14 cellular contexts compared by ENCODE assay signal in the genomic region with DNA sequence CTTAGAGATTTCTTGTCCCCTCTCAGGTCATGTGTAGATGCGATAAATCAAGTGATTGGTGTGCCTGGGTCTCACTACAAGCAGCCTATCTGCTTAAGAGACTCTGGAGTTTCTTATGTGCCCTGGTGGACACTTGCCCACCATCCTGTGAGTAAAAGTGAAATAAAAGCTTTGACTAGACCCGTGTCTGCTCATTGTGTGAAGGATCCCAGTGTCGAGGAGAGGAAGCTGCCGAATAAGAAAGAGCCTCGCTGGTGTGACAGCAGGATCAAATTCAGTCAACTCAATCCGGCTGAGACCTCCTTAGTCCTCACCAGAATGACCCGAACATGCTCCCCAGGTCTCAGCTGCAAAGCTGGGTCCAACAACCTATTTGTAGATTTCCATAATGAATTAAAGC. TPM values are rescaled to one million over a fixed set of nuclear protein-coding genes. Genes with fewer than 3 reads are reported as not detected.
DNase-seq lines count a peak whose midpoint lies in the region; ATAC-seq and TF ChIP-seq lines count a peak whose summit lies in the region.
"Had no signal": no experiment of that assay in that cellular context is flagged by ENCODE, and none has a peak within 500 bp of the region (broad histone marks: within the 10 kb centered on the region; RNA-seq: fewer than 3 reads in every experiment).

No MANE protein-coding gene starts in this region.

- no peaks in the 10 kb centered on the region for H3K36me3 ChIP-seq in ascending aorta
- H3K36me3 ChIP-seq: right atrium auricular region had no signal

- peak overlapping the region; percentile 100 for H3K27ac Mint-ChIP-seq in activated naive CD4-positive, alpha-beta T cell treated with anti-CD3 and anti-CD28 coated beads for 36 hours
- H3K27ac Mint-ChIP-seq in activated T-cell treated with anti-CD3 and anti-CD28 coated beads, Interleukin-2, amount 50 U/mL, for 72 hours, result peak overlapping the region; percentile 99

- H3K4me1 ChIP-seq in ascending aorta, result no peaks in the 10 kb centered on the region
- H3K4me1 ChIP-seq: right atrium auricular region had no signal

- peaks cover 5% of the 10 kb centered on the region for H3K9me3 Mint-ChIP-seq in activated naive CD4-positive, alpha-beta T cell treated with anti-CD3 and anti-CD28 coated beads for 36 hours
- no peaks in the 10 kb centered on the region for H3K9me3 Mint-ChIP-seq in activated T-cell treated with anti-CD3 and anti-CD28 coated beads, Interleukin-2, amount 50 U/mL, for 72 hours

- H3K9me3 ChIP-seq in ascending aorta, result no peaks in the 10 kb centered on the region
- H3K9me3 ChIP-seq: right atrium auricular region had no signal

- intact Hi-C loops in activated naive CD4-positive, alpha-beta T cell treated with anti-CD3 and anti-CD28 coated beads for 36 hours (cut with micrococcal nuclease), result loop anchor here (1.0 to 5.0 kb wide), 12 partner anchors 15 to 896 kb away; partner anchors contain the start of genes CD2 and TTF2
- intact Hi-C loops in ascending aorta (cut with DNase I), result no loop called here

- H3K4me3 Mint-ChIP-seq in activated naive CD4-positive, alpha-beta T cell treated with anti-CD3 and anti-CD28 coated beads for 36 hours, result peak overlapping the region; percentile 100
- peak overlapping the region; percentile 98 to 99 for H3K4me3 Mint-ChIP-seq in activated T-cell treated with anti-CD3 and anti-CD28 coated beads, Interleukin-2, amount 50 U/mL, for 72 hours

- peaks cover 65% of the 10 kb centered on the region for H3K36me3 Mint-ChIP-seq in activated naive CD4-positive, alpha-beta T cell treated with anti-CD3 and anti-CD28 coated beads for 36 hours (ENCODE audit: low read depth)
- peaks cover 34 to 57% of the 10 kb centered on the region in 2 donors for H3K36me3 Mint-ChIP-seq in activated T-cell treated with anti-CD3 and anti-CD28 coated beads, Interleukin-2, amount 50 U/mL, for 72 hours (ENCODE audit: insufficient read depth in 2 of 2)

- no peaks in the 10 kb centered on the region for H3K27me3 Mint-ChIP-seq in activated naive CD4-positive, alpha-beta T cell treated with anti-CD3 and anti-CD28 coated beads for 36 hours (ENCODE audit: low read depth)
- H3K27me3 Mint-ChIP-seq in activated T-cell treated with anti-CD3 and anti-CD28 coated beads, Interleukin-2, amount 50 U/mL, for 72 hours (ENCODE audit: low read depth), result no peaks in the 10 kb centered on the region

- ATAC-seq in HG03342 (IDR thresholded peaks at IDR 0.05; ENCODE audit: unreplicated experiment), result peak; percentile 13
- peak; percentile 37 to 38 for ATAC-seq in activated T-cell treated with anti-CD3 and anti-CD28 coated beads, Interleukin-2, amount 50 U/mL, for 72 hours (replicated peaks in 1 of 2)
- ATAC-seq in stimulated activated naive CD8-positive, alpha-beta T cell treated with anti-CD3 and anti-CD28 coated beads, Interleukin-15, Interleukin-2, amounts not matched to agents 100 U/mL and 50 U/mL, for 24 hours, result peak; percentile 7
- ATAC-seq: HepG2 had no signal

- H3K27ac ChIP-seq in ascending aorta, result no peak overlapping the region
- H3K27ac ChIP-seq: right atrium auricular region had no signal

- peaks cover 93% of the 10 kb centered on the region for H3K4me1 Mint-ChIP-seq in activated naive CD4-positive, alpha-beta T cell treated with anti-CD3 and anti-CD28 coated beads for 36 hours (ENCODE audit: low read depth)
- peaks cover 97% of the 10 kb centered on the region for H3K4me1 Mint-ChIP-seq in activated T-cell treated with anti-CD3 and anti-CD28 coated beads, Interleukin-2, amount 50 U/mL, for 72 hours (ENCODE audit: low read depth)

- CTCF ChIA-PET in activated naive CD4-positive, alpha-beta T cell treated with anti-CD3 and anti-CD28 coated beads for 36 hours (lab: Charles Lee), result interaction anchor here (0.6 to 6.4 kb wide), 19 partner anchors 8 to 292 kb away, joined by 3 to 71 read pairs (median 6); partner anchors contain the start of genes CD2 and TTF2

- no peak for TF ChIP-seq CTCF in ascending aorta (IDR thresholded peaks at IDR 0.05)

- H3K27me3 ChIP-seq in ascending aorta, result no peaks in the 10 kb centered on the region
- H3K27me3 ChIP-seq: right atrium auricular region had no signal

- peak; percentile 66 for DNase-seq in activated naive CD4-positive, alpha-beta T cell treated with anti-CD3 and anti-CD28 coated beads for 36 hours
- no peak for DNase-seq in activated naive CD4-positive, alpha-beta T cell treated with Interleukin-2 at 50 U/mL for 16 hours
- DNase-seq in activated T-cell treated with anti-CD3 and anti-CD28 coated beads, Interleukin-2, amount 50 U/mL, for 72 hours, result peak; percentile 69 to 70
- DNase-seq in stimulated activated naive CD8-positive, alpha-beta T cell treated with anti-CD3 and anti-CD28 coated beads, Interleukin-15, Interleukin-2, amounts not matched to agents 100 U/mL and 50 U/mL, for 24 hours, result peak; percentile 44
- DNase-seq in NCI-H82 treated with DMSO at 0.1 percent for 48 hours (lab: John Stamatoyannopoulos, UW; ENCODE audit: unreplicated experiment) (no peak), NCI-H2081 (lab: John Stamatoyannopoulos, UW) (no peak), ascending aorta (ENCODE audit: low spot score in 2 of 2) (no peak)
- DNase-seq: ACHN, NCI-H2029 treated with DMSO at 0.1 percent for 48 hours had no signal

- H3K4me3 ChIP-seq in ascending aorta, result no peak overlapping the region
- H3K4me3 ChIP-seq: right atrium auricular region had no signal

RNA-seq across cellular contexts. Expression of gene CD2, which starts 14.8 kb away (rescaled TPM):
- total RNA-seq in activated naive CD4-positive, alpha-beta T cell treated with anti-CD3 and anti-CD28 coated beads for 36 hours, result 100 to 1,000 TPM; 251 to 264 TPM
- 100 to 1,000 TPM; 232 to 298 TPM for total RNA-seq in activated T-cell treated with anti-CD3 and anti-CD28 coated beads, Interleukin-2, amount 50 U/mL, for 72 hours
- not detected for total RNA-seq in ascending aorta
- total RNA-seq: glomerular endothelial cell, HepG2, mammary epithelial cell had no signal

Comparison
In these comparisons a context has a peak if more than half of its experiments do, and no peak if none do; other contexts are left out.
1. DNase-seq: peak in activated naive CD4-positive, alpha-beta T cell treated with anti-CD3 and anti-CD28 coated beads for 36 hours (single experiment), activated T-cell treated with anti-CD3 and anti-CD28 coated beads, Interleukin-2, amount 50 U/mL, for 72 hours (2 of 2) and stimulated activated naive CD8-positive, alpha-beta T cell treated with anti-CD3 and anti-CD28 coated beads, Interleukin-15, Interleukin-2, amounts not matched to agents 100 U/mL and 50 U/mL, for 24 hours (single experiment); none in activated naive CD4-positive, alpha-beta T cell treated with Interleukin-2 at 50 U/mL for 16 hours (single experiment), NCI-H82 treated with DMSO at 0.1 percent for 48 hours (single experiment), NCI-H2081 (0 of 2) and ascending aorta (0 of 2).
2. RNA of gene CD2, which starts 14.8 kb away (total RNA-seq): 232 to 298 TPM in activated T-cell treated with anti-CD3 and anti-CD28 coated beads, Interleukin-2, amount 50 U/mL, for 72 hours and 251 to 264 TPM in activated naive CD4-positive, alpha-beta T cell treated with anti-CD3 and anti-CD28 coated beads for 36 hours; not detected in ascending aorta (single experiment); every median in the first group is over 100 times any median in the second.
3. Peak in every context shown above with its lines, with median percentiles within 50 percentile points of each other: ATAC-seq.